Comparison of ENCODE assay signal across 19 cellular contexts in genomic region chr15:100032358-100033080, GRCh38.
DNase-seq lines count a peak whose midpoint lies in the region; TF ChIP-seq lines count a peak whose summit lies in the region.
"Had no signal": no experiment of that assay in that cellular context is flagged by ENCODE, and none has a peak within 500 bp of the region (broad histone marks: within the 10 kb centered on the region; RNA-seq: fewer than 3 reads in every experiment).

No MANE protein-coding gene starts in this region.

- peaks cover 0 to 2% of the 10 kb centered on the region in 2 donors for H3K27me3 Mint-ChIP-seq in CD8-positive, alpha-beta memory T cell
- H3K27me3 Mint-ChIP-seq: activated CD4-positive, alpha-beta memory T cell treated with anti-CD3 and anti-CD28 coated beads for 36 hours had no signal

- no peaks in the 10 kb centered on the region for H3K4me1 Mint-ChIP-seq in CD8-positive, alpha-beta memory T cell

- no TSS peak for BruUV-seq in A673 (replicated peaks; lab: Mats Ljungman, UMichigan)

- no peak overlapping the region for H3K27ac ChIP-seq in A673 (ENCODE audit: low read depth, low read length, poor library complexity, severe bottlenecking)
- H3K27ac ChIP-seq in CD8-positive, alpha-beta memory T cell (ENCODE audit: low read depth, low read length): no peak overlapping the region

- H3K9me3 ChIP-seq in mucosa of stomach (ENCODE audit: control insufficient read depth, low read length) (no peaks in the 10 kb centered on the region), A673 (ENCODE audit: low read depth, low read length, poor library complexity, severe bottlenecking) (peaks cover 5% of the 10 kb centered on the region)
- H3K9me3 ChIP-seq in CD8-positive, alpha-beta memory T cell (ENCODE audit: low read length): peaks cover 4% of the 10 kb centered on the region

- H3K9me3 Mint-ChIP-seq in CD8-positive, alpha-beta memory T cell: peaks cover 7 to 20% (median 14%) of the 10 kb centered on the region in 5 donors

- H3K27ac Mint-ChIP-seq in CD8-positive, alpha-beta memory T cell: no peak overlapping the region
- H3K27ac Mint-ChIP-seq: activated CD4-positive, alpha-beta memory T cell treated with anti-CD3 and anti-CD28 coated beads for 36 hours; effector memory CD8-positive, alpha-beta T cell had no signal

- intact Hi-C loops in A673 (cut with micrococcal nuclease; ENCODE audit: unreplicated experiment): no loop called here

- H3K4me3 ChIP-seq in AG09309 (ENCODE audit: control insufficient read depth, low read depth, low read length) (no peak overlapping the region), astrocyte of the spinal cord (ENCODE audit: low read depth, low read length) (no peak overlapping the region), mucosa of stomach (ENCODE audit: low read length) (peak overlapping the region; percentile 4), A673 (ENCODE audit: low read depth, low read length, poor library complexity, severe bottlenecking) (no peak overlapping the region)
- no peak overlapping the region for H3K4me3 ChIP-seq in CD8-positive, alpha-beta memory T cell (ENCODE audit: low read length)
- H3K4me3 ChIP-seq: HAP-1 had no signal

- H3K27me3 ChIP-seq in mucosa of stomach (ENCODE audit: control insufficient read depth, insufficient read depth, low read length) (no peaks in the 10 kb centered on the region), A673 (replicated peaks; ENCODE audit: insufficient read depth, low read depth, low read length, poor library complexity) (no peaks in the 10 kb centered on the region)
- no peaks in the 10 kb centered on the region for H3K27me3 ChIP-seq in CD8-positive, alpha-beta memory T cell (ENCODE audit: insufficient read depth, low read length, poor library complexity, severe bottlenecking)

- CTCF ChIA-PET in A673 (lab: Charles Lee): no interaction called here
- CTCF ChIA-PET in CD8-positive, alpha-beta memory T cell (lab: Charles Lee): interaction anchor here (1.3 kb wide), 1 partner anchor 318 kb away, joined by 3 read pairs; no protein-coding TSS in a partner anchor

- DNase-seq in AG09309 (ENCODE audit: low read depth) (peak; percentile 13), LHCN-M2 (ENCODE audit: low read depth) (peak; percentile 11), astrocyte of the spinal cord (ENCODE audit: low read depth, low spot score) (peak; percentile 49), A673 (ENCODE audit: low spot score) (no peak), SW 1271 (lab: John Stamatoyannopoulos, UW) (no peak)
- no peak for DNase-seq in CD8-positive, alpha-beta memory T cell
- no peak for DNase-seq in stimulated activated naive CD4-positive, alpha-beta T cell treated with Interleukin-2 at 50 U/mL for 16 hours (lab: John Stamatoyannopoulos, UW)
- DNase-seq: activated CD4-positive, alpha-beta memory T cell treated with anti-CD3 and anti-CD28 coated beads for 36 hours; activated naive CD4-positive, alpha-beta T cell; activated T-cell treated with anti-CD3 and anti-CD28 coated beads for 4 hours; amygdala; DMS 273 treated with DMSO at 0.1 percent for 48 hours; effector memory CD8-positive, alpha-beta T cell; kidney glomerular epithelial cell; NCI-H1105; NCI-H2107; NCI-H510A treated with DMSO at 0.1 percent for 48 hours had no signal

- H3K36me3 Mint-ChIP-seq in CD8-positive, alpha-beta memory T cell: peaks cover 10 to 28% (median 12%) of the 10 kb centered on the region in 3 donors

- POLR2A ChIA-PET in A673 (lab: Charles Lee; ENCODE audit: low non-redundant PET): no interaction called here
- POLR2A ChIA-PET in CD8-positive, alpha-beta memory T cell (lab: Charles Lee): no interaction called here

- in situ Hi-C loops in astrocyte of the spinal cord (cut with HindIII; ENCODE audit: low sequenced_read_pairs): no loop called here

- H3K36me3 ChIP-seq in mucosa of stomach (ENCODE audit: control insufficient read depth, insufficient read depth, low read length): no peaks in the 10 kb centered on the region
- no peaks in the 10 kb centered on the region for H3K36me3 ChIP-seq in A673 (ENCODE audit: insufficient read depth, low read length, poor library complexity, severe bottlenecking)
- H3K36me3 ChIP-seq in CD8-positive, alpha-beta memory T cell (ENCODE audit: insufficient read depth, low read length): no peaks in the 10 kb centered on the region
- H3K36me3 ChIP-seq: HAP-1 had no signal

- TF ChIP-seq CTCF in AG09309 (IDR thresholded peaks at IDR 0.05; ENCODE audit: control insufficient read depth, insufficient read depth, low read depth, low read length, missing control alignments) (no peak), astrocyte of the spinal cord (IDR thresholded peaks at IDR 0.05; ENCODE audit: low read depth, low read length) (no peak), A673 (conservative IDR thresholded peaks at IDR 0.05; ENCODE audit: low read depth, low read length) (no peak)

- H3K4me1 ChIP-seq in mucosa of stomach (ENCODE audit: control insufficient read depth, insufficient read depth, low read length) (peaks cover 22% of the 10 kb centered on the region), A673 (ENCODE audit: insufficient read depth, low read length, poor library complexity, severe bottlenecking) (no peaks in the 10 kb centered on the region)
- H3K4me1 ChIP-seq in CD8-positive, alpha-beta memory T cell (ENCODE audit: insufficient read depth, low read length): no peaks in the 10 kb centered on the region
- H3K4me1 ChIP-seq: HAP-1 had no signal

- no peak overlapping the region for H3K4me3 Mint-ChIP-seq in CD8-positive, alpha-beta memory T cell
- H3K4me3 Mint-ChIP-seq: activated CD4-positive, alpha-beta memory T cell treated with anti-CD3 and anti-CD28 coated beads for 36 hours; effector memory CD8-positive, alpha-beta T cell had no signal

- H3K9ac ChIP-seq in mucosa of stomach (ENCODE audit: low read length): no peak overlapping the region

Comparison
In these comparisons a context has a peak if more than half of its experiments do, and no peak if none do; other contexts are left out.
1. DNase-seq: peak in AG09309 (single experiment), LHCN-M2 (single experiment) and astrocyte of the spinal cord (single experiment); none in A673 (single experiment), CD8-positive, alpha-beta memory T cell (0 of 5), SW 1271 (0 of 2) and stimulated activated naive CD4-positive, alpha-beta T cell treated with Interleukin-2 at 50 U/mL for 16 hours (single experiment).